ENCODE assay signal across 3 cellular contexts in the genomic region with DNA sequence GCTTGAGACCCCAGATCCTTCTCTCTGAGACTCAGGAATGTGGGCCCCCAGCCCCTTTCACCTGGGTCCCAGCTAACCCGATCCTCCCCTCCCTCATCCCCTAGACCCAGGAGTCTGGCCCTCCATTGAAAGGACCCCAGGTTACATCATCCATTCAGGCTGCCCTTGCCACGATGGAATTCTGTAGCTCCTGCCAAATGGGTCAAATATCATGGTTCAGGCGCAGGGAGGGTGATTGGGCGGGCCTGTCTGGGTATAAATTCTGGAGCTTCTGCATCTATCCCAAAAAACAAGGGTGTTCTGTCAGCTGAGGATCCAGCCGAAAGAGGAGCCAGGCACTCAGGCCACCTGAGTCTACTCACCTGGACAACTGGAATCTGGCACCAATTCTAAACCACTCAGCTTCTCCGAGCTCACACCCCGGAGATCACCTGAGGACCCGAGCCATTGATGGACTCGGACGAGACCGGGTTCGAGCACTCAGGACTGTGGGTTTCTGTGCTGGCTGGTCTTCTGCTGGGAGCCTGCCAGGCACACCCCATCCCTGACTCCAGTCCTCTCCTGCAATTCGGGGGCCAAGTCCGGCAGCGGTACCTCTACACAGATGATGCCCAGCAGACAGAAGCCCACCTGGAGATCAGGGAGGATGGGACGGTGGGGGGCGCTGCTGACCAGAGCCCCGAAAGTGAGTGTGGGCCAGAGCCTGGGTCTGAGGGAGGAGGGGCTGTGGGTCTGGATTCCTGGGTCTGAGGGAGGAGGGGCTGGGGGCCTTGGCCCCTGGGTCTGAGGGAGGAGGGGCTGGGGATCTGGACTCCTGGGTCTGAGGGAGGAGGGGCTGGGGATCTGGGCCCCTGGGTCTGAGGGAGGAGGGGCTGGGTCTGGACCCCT.
TF ChIP-seq lines count a peak whose summit lies in the region.

No MANE protein-coding gene starts in this region.

TF ChIP-seq in HEK293, 187 proteins besides CTCF, POLR2A, EP300 and RAD21 (continues in another document):
- TF ChIP-seq ZNF140 (tag by site-specific recombination; IDR thresholded peaks at IDR 0.05) = no peak
- TF ChIP-seq, protein P1, sequence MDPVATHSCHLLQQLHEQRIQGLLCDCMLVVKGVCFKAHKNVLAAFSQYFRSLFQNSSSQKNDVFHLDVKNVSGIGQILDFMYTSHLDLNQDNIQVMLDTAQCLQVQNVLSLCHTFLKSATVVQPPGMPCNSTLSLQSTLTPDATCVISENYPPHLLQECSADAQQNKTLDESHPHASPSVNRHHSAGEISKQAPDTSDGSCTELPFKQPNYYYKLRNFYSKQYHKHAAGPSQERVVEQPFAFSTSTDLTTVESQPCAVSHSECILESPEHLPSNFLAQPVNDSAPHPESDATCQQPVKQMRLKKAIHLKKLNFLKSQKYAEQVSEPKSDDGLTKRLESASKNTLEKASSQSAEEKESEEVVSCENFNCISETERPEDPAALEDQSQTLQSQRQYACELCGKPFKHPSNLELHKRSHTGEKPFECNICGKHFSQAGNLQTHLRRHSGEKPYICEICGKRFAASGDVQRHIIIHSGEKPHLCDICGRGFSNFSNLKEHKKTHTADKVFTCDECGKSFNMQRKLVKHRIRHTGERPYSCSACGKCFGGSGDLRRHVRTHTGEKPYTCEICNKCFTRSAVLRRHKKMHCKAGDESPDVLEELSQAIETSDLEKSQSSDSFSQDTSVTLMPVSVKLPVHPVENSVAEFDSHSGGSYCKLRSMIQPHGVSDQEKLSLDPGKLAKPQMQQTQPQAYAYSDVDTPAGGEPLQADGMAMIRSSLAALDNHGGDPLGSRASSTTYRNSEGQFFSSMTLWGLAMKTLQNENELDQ (tag by site-specific recombination; IDR thresholded peaks at IDR 0.05; ENCODE audit: low read depth) = no peak
- no peak for TF ChIP-seq YY2 (tag by site-specific recombination; IDR thresholded peaks at IDR 0.05)
- no peak for TF ChIP-seq ZNF433 (tag by site-specific recombination; IDR thresholded peaks at IDR 0.05; ENCODE audit: low read depth)
- TF ChIP-seq ZNF529 (tag by site-specific recombination; IDR thresholded peaks at IDR 0.05; ENCODE audit: insufficient replicate concordance) = no peak
- TF ChIP-seq ZNF843 (tag by site-specific recombination; IDR thresholded peaks at IDR 0.05) = no peak
- TF ChIP-seq KLF8 (tag by site-specific recombination; IDR thresholded peaks at IDR 0.05) = no peak
- TF ChIP-seq, protein P2, sequence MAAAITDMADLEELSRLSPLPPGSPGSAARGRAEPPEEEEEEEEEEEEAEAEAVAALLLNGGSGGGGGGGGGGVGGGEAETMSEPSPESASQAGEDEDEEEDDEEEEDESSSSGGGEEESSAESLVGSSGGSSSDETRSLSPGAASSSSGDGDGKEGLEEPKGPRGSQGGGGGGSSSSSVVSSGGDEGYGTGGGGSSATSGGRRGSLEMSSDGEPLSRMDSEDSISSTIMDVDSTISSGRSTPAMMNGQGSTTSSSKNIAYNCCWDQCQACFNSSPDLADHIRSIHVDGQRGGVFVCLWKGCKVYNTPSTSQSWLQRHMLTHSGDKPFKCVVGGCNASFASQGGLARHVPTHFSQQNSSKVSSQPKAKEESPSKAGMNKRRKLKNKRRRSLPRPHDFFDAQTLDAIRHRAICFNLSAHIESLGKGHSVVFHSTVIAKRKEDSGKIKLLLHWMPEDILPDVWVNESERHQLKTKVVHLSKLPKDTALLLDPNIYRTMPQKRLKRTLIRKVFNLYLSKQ (tag by site-specific recombination; IDR thresholded peaks at IDR 0.05; ENCODE audit: borderline replicate concordance) = no peak
- TF ChIP-seq, protein P3, sequence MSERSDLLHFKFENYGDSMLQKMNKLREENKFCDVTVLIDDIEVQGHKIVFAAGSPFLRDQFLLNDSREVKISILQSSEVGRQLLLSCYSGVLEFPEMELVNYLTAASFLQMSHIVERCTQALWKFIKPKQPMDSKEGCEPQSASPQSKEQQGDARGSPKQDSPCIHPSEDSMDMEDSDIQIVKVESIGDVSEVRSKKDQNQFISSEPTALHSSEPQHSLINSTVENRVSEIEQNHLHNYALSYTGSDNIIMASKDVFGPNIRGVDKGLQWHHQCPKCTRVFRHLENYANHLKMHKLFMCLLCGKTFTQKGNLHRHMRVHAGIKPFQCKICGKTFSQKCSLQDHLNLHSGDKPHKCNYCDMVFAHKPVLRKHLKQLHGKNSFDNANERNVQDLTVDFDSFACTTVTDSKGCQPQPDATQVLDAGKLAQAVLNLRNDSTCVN (tag by site-specific recombination; optimal IDR thresholded peaks at IDR 0.05) = no peak
- no peak for TF ChIP-seq IKZF3 (tag by site-specific recombination; IDR thresholded peaks at IDR 0.05)

TF ChIP-seq in WTC11, 78 proteins besides CTCF, POLR2A, EP300 and RAD21:
- TF ChIP-seq ZNF317 (CRISPR knock-in tag; IDR thresholded peaks at IDR 0.05; ENCODE audit: borderline replicate concordance, low read depth) (no peak), OVOL2 (CRISPR knock-in tag; IDR thresholded peaks at IDR 0.05; ENCODE audit: borderline replicate concordance) (no peak), JAZF1 (CRISPR knock-in tag; IDR thresholded peaks at IDR 0.05) (no peak)
- TF ChIP-seq, protein P4, sequence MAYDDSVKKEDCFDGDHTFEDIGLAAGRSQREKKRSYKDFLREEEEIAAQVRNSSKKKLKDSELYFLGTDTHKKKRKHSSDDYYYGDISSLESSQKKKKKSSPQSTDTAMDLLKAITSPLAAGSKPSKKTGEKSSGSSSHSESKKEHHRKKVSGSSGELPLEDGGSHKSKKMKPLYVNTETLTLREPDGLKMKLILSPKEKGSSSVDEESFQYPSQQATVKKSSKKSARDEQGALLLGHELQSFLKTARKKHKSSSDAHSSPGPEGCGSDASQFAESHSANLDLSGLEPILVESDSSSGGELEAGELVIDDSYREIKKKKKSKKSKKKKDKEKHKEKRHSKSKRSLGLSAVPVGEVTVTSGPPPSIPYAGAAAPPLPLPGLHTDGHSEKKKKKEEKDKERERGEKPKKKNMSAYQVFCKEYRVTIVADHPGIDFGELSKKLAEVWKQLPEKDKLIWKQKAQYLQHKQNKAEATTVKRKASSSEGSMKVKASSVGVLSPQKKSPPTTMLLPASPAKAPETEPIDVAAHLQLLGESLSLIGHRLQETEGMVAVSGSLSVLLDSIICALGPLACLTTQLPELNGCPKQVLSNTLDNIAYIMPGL (CRISPR knock-in tag; IDR thresholded peaks at IDR 0.05) = 0 out of 2 replicates have a peak, but pooled peaks have one; percentile 42
- TF ChIP-seq, protein P5, sequence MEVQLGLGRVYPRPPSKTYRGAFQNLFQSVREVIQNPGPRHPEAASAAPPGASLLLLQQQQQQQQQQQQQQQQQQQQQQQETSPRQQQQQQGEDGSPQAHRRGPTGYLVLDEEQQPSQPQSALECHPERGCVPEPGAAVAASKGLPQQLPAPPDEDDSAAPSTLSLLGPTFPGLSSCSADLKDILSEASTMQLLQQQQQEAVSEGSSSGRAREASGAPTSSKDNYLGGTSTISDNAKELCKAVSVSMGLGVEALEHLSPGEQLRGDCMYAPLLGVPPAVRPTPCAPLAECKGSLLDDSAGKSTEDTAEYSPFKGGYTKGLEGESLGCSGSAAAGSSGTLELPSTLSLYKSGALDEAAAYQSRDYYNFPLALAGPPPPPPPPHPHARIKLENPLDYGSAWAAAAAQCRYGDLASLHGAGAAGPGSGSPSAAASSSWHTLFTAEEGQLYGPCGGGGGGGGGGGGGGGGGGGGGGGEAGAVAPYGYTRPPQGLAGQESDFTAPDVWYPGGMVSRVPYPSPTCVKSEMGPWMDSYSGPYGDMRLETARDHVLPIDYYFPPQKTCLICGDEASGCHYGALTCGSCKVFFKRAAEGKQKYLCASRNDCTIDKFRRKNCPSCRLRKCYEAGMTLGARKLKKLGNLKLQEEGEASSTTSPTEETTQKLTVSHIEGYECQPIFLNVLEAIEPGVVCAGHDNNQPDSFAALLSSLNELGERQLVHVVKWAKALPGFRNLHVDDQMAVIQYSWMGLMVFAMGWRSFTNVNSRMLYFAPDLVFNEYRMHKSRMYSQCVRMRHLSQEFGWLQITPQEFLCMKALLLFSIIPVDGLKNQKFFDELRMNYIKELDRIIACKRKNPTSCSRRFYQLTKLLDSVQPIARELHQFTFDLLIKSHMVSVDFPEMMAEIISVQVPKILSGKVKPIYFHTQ (CRISPR knock-in tag; IDR thresholded peaks at IDR 0.05) = no peak
- TF ChIP-seq, protein P6, sequence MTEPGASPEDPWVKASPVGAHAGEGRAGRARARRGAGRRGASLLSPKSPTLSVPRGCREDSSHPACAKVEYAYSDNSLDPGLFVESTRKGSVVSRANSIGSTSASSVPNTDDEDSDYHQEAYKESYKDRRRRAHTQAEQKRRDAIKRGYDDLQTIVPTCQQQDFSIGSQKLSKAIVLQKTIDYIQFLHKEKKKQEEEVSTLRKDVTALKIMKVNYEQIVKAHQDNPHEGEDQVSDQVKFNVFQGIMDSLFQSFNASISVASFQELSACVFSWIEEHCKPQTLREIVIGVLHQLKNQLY (CRISPR knock-in tag; IDR thresholded peaks at IDR 0.05) = no peak

TF ChIP-seq in HepG2, 621 proteins besides CTCF, POLR2A, EP300 and RAD21:
- TF ChIP-seq ZSCAN22 (CRISPR knock-in tag; IDR thresholded peaks at IDR 0.05) = peak; percentile 87; the same call in 1 of the 2 replicates
- no peak for TF ChIP-seq KDM6A (CRISPR knock-in tag; IDR thresholded peaks at IDR 0.05; ENCODE audit: low read depth)
TF ChIP-seq in HepG2: peak in this region for 1.
